In genomic region chr14:32201816-32202467, GRCh38 we compare ENCODE assay signal across 1 cellular context.
TF ChIP-seq lines count a peak whose summit lies in the region.

Gene RNU6-7, plus strand, starts transcription at chr14:32202045.

TF ChIP-seq in HEK293, 187 proteins besides CTCF, POLR2A, EP300 and RAD21 (continued from another document):
- no peak for TF ChIP-seq ZNF423 (tag by site-specific recombination; IDR thresholded peaks at IDR 0.05)
- peak; percentile 95 for TF ChIP-seq BCL6B (tag by site-specific recombination; IDR thresholded peaks at IDR 0.05)
- TF ChIP-seq ZNF362 (tag by site-specific recombination; IDR thresholded peaks at IDR 0.05), result no peak
- TF ChIP-seq TRIM28 (IDR thresholded peaks at IDR 0.05; ENCODE audit: borderline replicate concordance, low read length), result no peak
- TF ChIP-seq ZNF621 (tag by site-specific recombination; IDR thresholded peaks at IDR 0.05), result no peak
- TF ChIP-seq ZNF776 (tag by site-specific recombination; IDR thresholded peaks at IDR 0.05; ENCODE audit: borderline replicate concordance), result no peak
- TF ChIP-seq ZNF132 (tag by site-specific recombination; IDR thresholded peaks at IDR 0.05; ENCODE audit: borderline replicate concordance), result no peak
- TF ChIP-seq ZNF654 (tag by site-specific recombination; IDR thresholded peaks at IDR 0.05; ENCODE audit: low read depth), result no peak
- TF ChIP-seq ZNF48 (tag by site-specific recombination; IDR thresholded peaks at IDR 0.05), result no peak
- no peak for TF ChIP-seq HOXA7 (CRISPR knock-in tag; IDR thresholded peaks at IDR 0.05; ENCODE audit: borderline replicate concordance)
- TF ChIP-seq ZXDB (tag by site-specific recombination; IDR thresholded peaks at IDR 0.05), result peak; percentile 76
- no peak for TF ChIP-seq PRDM6 (tag by site-specific recombination; IDR thresholded peaks at IDR 0.05)
- TF ChIP-seq PATZ1 (tag by site-specific recombination; IDR thresholded peaks at IDR 0.05), result peak; percentile 39; the same call in 1 of the 2 replicates
- no peak for TF ChIP-seq ZNF292 (tag by site-specific recombination; IDR thresholded peaks at IDR 0.05; ENCODE audit: borderline replicate concordance, low read depth)
- no peak for TF ChIP-seq TCF7L2 (IDR thresholded peaks at IDR 0.05; ENCODE audit: borderline replicate concordance, low read depth, low read length)
- TF ChIP-seq ZNF266 (tag by site-specific recombination; IDR thresholded peaks at IDR 0.05; ENCODE audit: low read depth), result no peak
- TF ChIP-seq ZNF473 (tag by site-specific recombination; IDR thresholded peaks at IDR 0.05), result no peak
- TF ChIP-seq FEZF1 (tag by site-specific recombination; IDR thresholded peaks at IDR 0.05), result no peak
- no peak for TF ChIP-seq ZNF148 (tag by site-specific recombination; IDR thresholded peaks at IDR 0.05; ENCODE audit: borderline replicate concordance)
- TF ChIP-seq HOXD13 (CRISPR knock-in tag; IDR thresholded peaks at IDR 0.05; ENCODE audit: borderline replicate concordance), result no peak
- no peak for TF ChIP-seq ZBTB44 (tag by site-specific recombination; IDR thresholded peaks at IDR 0.05)
- peak; percentile 54 for TF ChIP-seq ZFHX2 (tag by site-specific recombination; conservative IDR thresholded peaks at IDR 0.05)
- peak; percentile 73; the same call in 1 of the 2 replicates for TF ChIP-seq ZBTB1 (tag by site-specific recombination; IDR thresholded peaks at IDR 0.05)
- no peak for TF ChIP-seq ZNF639 (tag by site-specific recombination; IDR thresholded peaks at IDR 0.05)
- peak; percentile 69 for TF ChIP-seq ZNF600 (tag by site-specific recombination; IDR thresholded peaks at IDR 0.05)
- TF ChIP-seq EGR2 (tag by site-specific recombination; IDR thresholded peaks at IDR 0.05; ENCODE audit: low read depth), result peak; percentile 43; the same call in 1 of the 2 replicates
- TF ChIP-seq ZNF274 (IDR thresholded peaks at IDR 0.05; ENCODE audit: low read length), result no peak
- TF ChIP-seq ZNF274 (tag by site-specific recombination; IDR thresholded peaks at IDR 0.05; ENCODE audit: borderline replicate concordance), result no peak
- peak; percentile 65; the same call in 1 of the 2 replicates for TF ChIP-seq SCRT1 (tag by site-specific recombination; IDR thresholded peaks at IDR 0.05; ENCODE audit: borderline replicate concordance)
- no peak for TF ChIP-seq MZF1 (tag by site-specific recombination; IDR thresholded peaks at IDR 0.05; ENCODE audit: borderline replicate concordance)
- TF ChIP-seq RBAK (tag by site-specific recombination; IDR thresholded peaks at IDR 0.05), result no peak
- no peak for TF ChIP-seq ZNF133 (tag by site-specific recombination; IDR thresholded peaks at IDR 0.05)
- no peak for TF ChIP-seq ZNF311 (tag by site-specific recombination; IDR thresholded peaks at IDR 0.05; ENCODE audit: borderline replicate concordance)
- peak; percentile 95 for TF ChIP-seq ZNF558 (tag by site-specific recombination; IDR thresholded peaks at IDR 0.05)
- no peak for TF ChIP-seq ZNF571 (tag by site-specific recombination; IDR thresholded peaks at IDR 0.05)
- TF ChIP-seq ZNF221 (tag by site-specific recombination; IDR thresholded peaks at IDR 0.05; ENCODE audit: borderline replicate concordance), result no peak
- TF ChIP-seq MEIS1 (CRISPR knock-in tag; IDR thresholded peaks at IDR 0.05; ENCODE audit: borderline replicate concordance), result no peak
- TF ChIP-seq ZNF549 (tag by site-specific recombination; IDR thresholded peaks at IDR 0.05), result no peak
- TF ChIP-seq ZEB2 (tag by site-specific recombination; IDR thresholded peaks at IDR 0.05), result peak; percentile 68
- TF ChIP-seq ZNF239 (tag by site-specific recombination; IDR thresholded peaks at IDR 0.05), result no peak
- TF ChIP-seq ZFP69B (tag by site-specific recombination; IDR thresholded peaks at IDR 0.05), result no peak
- TF ChIP-seq GLIS1 (tag by site-specific recombination; IDR thresholded peaks at IDR 0.05), result no peak
- TF ChIP-seq ZNF354C (tag by site-specific recombination; IDR thresholded peaks at IDR 0.05; ENCODE audit: borderline replicate concordance, low read depth), result no peak
- TF ChIP-seq ZNF514 (tag by site-specific recombination; IDR thresholded peaks at IDR 0.05), result no peak
